1 cellular context compared by ENCODE assay signal in genomic region chr12:56630180-56630632, GRCh38.
TF ChIP-seq lines count a peak whose summit lies in the region.

BAZ2A (minus strand) TSS chr12:56630326; CDS start chr12:56617530, 12,796 bp downstream.

TF ChIP-seq in HepG2, 621 proteins besides CTCF, POLR2A, EP300 and RAD21 (continued from another document and continues in another):
- no peak for TF ChIP-seq MAFF (IDR thresholded peaks at IDR 0.05; ENCODE audit: low read depth, low read length)
- 0 out of 2 replicates have a peak, but pooled peaks have one; percentile 45 for TF ChIP-seq POGK (CRISPR knock-in tag; conservative IDR thresholded peaks at IDR 0.05)
- no peak for TF ChIP-seq PHF8 (CRISPR knock-in tag; IDR thresholded peaks at IDR 0.05)
- no peak for TF ChIP-seq ZNF224 (CRISPR knock-in tag; IDR thresholded peaks at IDR 0.05)
- TF ChIP-seq SP2 (CRISPR knock-in tag; IDR thresholded peaks at IDR 0.05): no peak
- peak; percentile 76 for TF ChIP-seq THAP11 (CRISPR knock-in tag; IDR thresholded peaks at IDR 0.05)
- no peak for TF ChIP-seq HNRNPLL (IDR thresholded peaks at IDR 0.05; ENCODE audit: low read depth, low read length, poor library complexity, severe bottlenecking)
- peak; percentile 99 for TF ChIP-seq XRCC5 (optimal IDR thresholded peaks at IDR 0.05; ENCODE audit: low read length)
- TF ChIP-seq FOXK2 (IDR thresholded peaks at IDR 0.05): no peak
- TF ChIP-seq ZNF280B (CRISPR knock-in tag; IDR thresholded peaks at IDR 0.05; ENCODE audit: borderline replicate concordance): no peak
- no peak for TF ChIP-seq ZNF232 (CRISPR knock-in tag; IDR thresholded peaks at IDR 0.05; ENCODE audit: borderline replicate concordance)
- no peak for TF ChIP-seq ZNF724P (CRISPR knock-in tag; IDR thresholded peaks at IDR 0.05; ENCODE audit: borderline replicate concordance)
- TF ChIP-seq ZFP90 (CRISPR knock-in tag; IDR thresholded peaks at IDR 0.05; ENCODE audit: borderline replicate concordance): no peak
- TF ChIP-seq NFE2L1 (CRISPR knock-in tag; IDR thresholded peaks at IDR 0.05; ENCODE audit: borderline replicate concordance): no peak
- peak; percentile 66 for TF ChIP-seq GATAD2A (CRISPR knock-in tag; IDR thresholded peaks at IDR 0.05)
- TF ChIP-seq FUBP1 (CRISPR knock-in tag; IDR thresholded peaks at IDR 0.05; ENCODE audit: borderline replicate concordance): no peak
- no peak for TF ChIP-seq ELK4 (CRISPR knock-in tag; IDR thresholded peaks at IDR 0.05; ENCODE audit: borderline replicate concordance)
- TF ChIP-seq HNRNPL (IDR thresholded peaks at IDR 0.05; ENCODE audit: low read depth, low read length): 0 out of 2 replicates have a peak, but pooled peaks have one; percentile 47
- TF ChIP-seq SIX1 (CRISPR knock-in tag; IDR thresholded peaks at IDR 0.05; ENCODE audit: borderline replicate concordance): no peak
- TF ChIP-seq AFF4 (CRISPR knock-in tag; IDR thresholded peaks at IDR 0.05): no peak
- no peak for TF ChIP-seq ZBTB26 (CRISPR knock-in tag; IDR thresholded peaks at IDR 0.05; ENCODE audit: borderline replicate concordance)
- no peak; the same call in 1 of the 2 replicates for TF ChIP-seq RFXAP (CRISPR knock-in tag; IDR thresholded peaks at IDR 0.05; ENCODE audit: borderline replicate concordance)
- TF ChIP-seq ZNF605 (CRISPR knock-in tag; IDR thresholded peaks at IDR 0.05): no peak
- no peak for TF ChIP-seq PAX8 (CRISPR knock-in tag; IDR thresholded peaks at IDR 0.05; ENCODE audit: borderline replicate concordance)
- no peak for TF ChIP-seq WIZ (CRISPR knock-in tag; IDR thresholded peaks at IDR 0.05)
- TF ChIP-seq TFDP2 (CRISPR knock-in tag; IDR thresholded peaks at IDR 0.05): peak; percentile 61; the same call in 1 of the 2 replicates
- no peak for TF ChIP-seq ZNF235 (CRISPR knock-in tag; IDR thresholded peaks at IDR 0.05; ENCODE audit: borderline replicate concordance)
- TF ChIP-seq SRF (IDR thresholded peaks at IDR 0.05; ENCODE audit: low read depth, low read length): 0 out of 2 replicates have a peak, but pooled peaks have one; percentile 41
- TF ChIP-seq ZZZ3 (CRISPR knock-in tag; IDR thresholded peaks at IDR 0.05; ENCODE audit: borderline replicate concordance): no peak
- no peak for TF ChIP-seq AKNA (CRISPR knock-in tag; IDR thresholded peaks at IDR 0.05; ENCODE audit: borderline replicate concordance)
- no peak for TF ChIP-seq ZBTB4 (CRISPR knock-in tag; IDR thresholded peaks at IDR 0.05; ENCODE audit: borderline replicate concordance)
- no peak for TF ChIP-seq ATAD3A (CRISPR knock-in tag; IDR thresholded peaks at IDR 0.05)
- TF ChIP-seq SMC3 (IDR thresholded peaks at IDR 0.05; ENCODE audit: low read length): no peak
